9 cellular contexts compared by ENCODE assay signal in the genomic region with DNA sequence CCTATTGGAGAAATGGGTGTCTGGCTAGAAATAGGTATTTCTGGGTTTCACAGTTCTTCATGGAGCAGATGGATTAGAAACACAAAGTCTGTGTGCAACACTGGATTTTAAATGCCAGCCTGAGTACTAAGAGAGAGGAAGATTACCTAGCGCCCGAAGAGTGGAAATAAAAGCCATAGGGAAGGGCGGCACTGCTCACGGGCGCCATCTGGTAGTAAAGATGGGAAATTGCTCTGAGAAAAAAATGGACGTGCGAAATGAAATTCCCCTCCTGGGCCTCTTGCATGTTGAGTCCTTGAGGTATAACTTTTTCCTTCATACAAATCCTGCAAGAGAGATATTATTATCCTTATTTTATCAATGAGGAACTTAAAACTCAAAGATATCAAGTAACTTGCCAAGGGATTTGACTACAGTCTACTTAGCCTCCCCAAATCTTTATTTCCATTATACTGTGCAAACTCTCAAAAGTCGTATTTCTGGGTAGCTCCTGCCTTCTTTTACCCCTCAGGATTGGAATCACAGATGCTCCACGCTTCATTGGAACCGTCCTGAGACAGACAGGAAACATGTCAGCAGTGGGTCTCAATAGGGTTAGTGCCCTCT.
DNase-seq lines count a peak whose midpoint lies in the region; ATAC-seq and TF ChIP-seq lines count a peak whose summit lies in the region.
"Had no signal": no experiment of that assay in that cellular context is flagged by ENCODE, and none has a peak within 500 bp of the region (broad histone marks: within the 10 kb centered on the region; RNA-seq: fewer than 3 reads in every experiment).

No MANE protein-coding gene starts in this region.

- H3K27ac Mint-ChIP-seq in activated CD8-positive, alpha-beta T cell treated with anti-CD3 and anti-CD28 coated beads, Interleukin-2, amount 10 ng/mL, durations not matched to agents 7 days and 5 days, result no peak overlapping the region
- peak overlapping the region in 2 of 9 donors; percentile 11 to 53 for H3K27ac Mint-ChIP-seq in naive thymus-derived CD4-positive, alpha-beta T cell
- H3K27ac Mint-ChIP-seq: activated naive CD4-positive, alpha-beta T cell treated with anti-CD3 and anti-CD28 coated beads, Interleukin-2, amount 50 U/mL, for 72 hours had no signal

- no peaks in the 10 kb centered on the region for H3K36me3 ChIP-seq in GM06990 (ENCODE audit: control insufficient read depth, insufficient read depth, low read length)
- no peaks in the 10 kb centered on the region for H3K36me3 ChIP-seq in naive thymus-derived CD4-positive, alpha-beta T cell (ENCODE audit: control insufficient read depth in 2 of 3, insufficient read depth in 3 of 3, low read length in 3 of 3)
- H3K36me3 ChIP-seq in upper lobe of right lung, result no peaks in the 10 kb centered on the region

- peaks cover 9% of the 10 kb centered on the region for H3K36me3 Mint-ChIP-seq in activated CD8-positive, alpha-beta T cell treated with anti-CD3 and anti-CD28 coated beads, Interleukin-2, amount 10 ng/mL, durations not matched to agents 7 days and 5 days (ENCODE audit: low read depth)
- H3K36me3 Mint-ChIP-seq in naive thymus-derived CD4-positive, alpha-beta T cell, result peaks cover 0 to 18% (median 0%) of the 10 kb centered on the region in 5 donors

- H3K4me1 ChIP-seq in naive thymus-derived CD4-positive, alpha-beta T cell (ENCODE audit: control insufficient read depth in 2 of 2, insufficient read depth in 2 of 2, low read length in 2 of 2), result peaks cover 0 to 7% of the 10 kb centered on the region in 2 donors
- no peaks in the 10 kb centered on the region for H3K4me1 ChIP-seq in upper lobe of right lung

- POLR2A ChIA-PET in activated CD8-positive, alpha-beta T cell treated with anti-CD3 and anti-CD28 coated beads, Interleukin-2, amount 10 ng/mL, durations not matched to agents 7 days and 5 days (lab: Charles Lee), result no interaction called here
- POLR2A ChIA-PET in naive thymus-derived CD4-positive, alpha-beta T cell (lab: Charles Lee), result interaction anchor here (0.6 kb wide), 1 partner anchor 167 kb away, joined by 3 read pairs; no protein-coding TSS in a partner anchor

- TF ChIP-seq CTCF in GM06990 (IDR thresholded peaks at IDR 0.05; ENCODE audit: insufficient read depth, low read length, poor library complexity, severe bottlenecking) (peak; percentile 88), epithelial cell of proximal tubule (conservative IDR thresholded peaks at IDR 0.05; ENCODE audit: low read depth, low read length) (peak; percentile 89), upper lobe of right lung (IDR thresholded peaks at IDR 0.05) (peak; percentile 93)

- H3K4me1 Mint-ChIP-seq in activated CD8-positive, alpha-beta T cell treated with anti-CD3 and anti-CD28 coated beads, Interleukin-2, amount 10 ng/mL, durations not matched to agents 7 days and 5 days (ENCODE audit: low read depth), result peaks cover 65% of the 10 kb centered on the region
- H3K4me1 Mint-ChIP-seq in naive thymus-derived CD4-positive, alpha-beta T cell, result peaks cover 0 to 61% (median 7%) of the 10 kb centered on the region in 7 donors

- CTCF ChIA-PET in activated CD8-positive, alpha-beta T cell treated with anti-CD3 and anti-CD28 coated beads, Interleukin-2, amount 10 ng/mL, durations not matched to agents 7 days and 5 days (lab: Charles Lee), result interaction anchor here (0.7 to 6.2 kb wide), 23 partner anchors 8 to 374 kb away, joined by 3 to 57 read pairs (median 4); partner anchors contain the start of gene MMD
- CTCF ChIA-PET in naive thymus-derived CD4-positive, alpha-beta T cell (lab: Charles Lee), result interaction anchor here (1.0 to 2.5 kb wide), 5 partner anchors 8 to 357 kb away, joined by 3 to 9 read pairs (median 8); no protein-coding TSS in a partner anchor

- intact Hi-C loops in naive thymus-derived CD4-positive, alpha-beta T cell (cut with micrococcal nuclease), result loop anchor here (1.0 to 10.0 kb wide), 6 partner anchors 52 to 356 kb away; partner anchors contain the start of gene HLF (in 1 of the 2)
- intact Hi-C loops in upper lobe of right lung (cut with DNase I), result no loop called here

- H3K27me3 ChIP-seq in GM06990 (replicated peaks; ENCODE audit: control insufficient read depth, insufficient read depth, low read length) (no peaks in the 10 kb centered on the region), upper lobe of right lung (no peaks in the 10 kb centered on the region)
- no peaks in the 10 kb centered on the region for H3K27me3 ChIP-seq in naive thymus-derived CD4-positive, alpha-beta T cell (ENCODE audit: control insufficient read depth in 2 of 2, insufficient read depth in 2 of 2, low read length in 2 of 2)

- DNase-seq in GM06990 (ENCODE audit: extremely low read depth, insufficient read length), result no peak
- peak; percentile 21 for DNase-seq in NCI-H748 (lab: John Stamatoyannopoulos, UW; ENCODE audit: unreplicated experiment)
- DNase-seq in activated CD8-positive, alpha-beta T cell treated with anti-CD3 and anti-CD28 coated beads, Interleukin-2, amount 10 ng/mL, durations not matched to agents 7 days and 5 days, result peak; percentile 62
- DNase-seq in epithelial cell of proximal tubule (ENCODE audit: low read depth), result no peak
- DNase-seq in naive thymus-derived CD4-positive, alpha-beta T cell, result peak in 7 of 9 donors; percentile 8 to 36 (median 32)
- no peak for DNase-seq in upper lobe of right lung

- no peak overlapping the region for H3K27ac ChIP-seq in naive thymus-derived CD4-positive, alpha-beta T cell (ENCODE audit: low read depth, low read length)
- H3K27ac ChIP-seq in upper lobe of right lung, result no peak overlapping the region

- no peak overlapping the region for H3K4me3 Mint-ChIP-seq in activated CD8-positive, alpha-beta T cell treated with anti-CD3 and anti-CD28 coated beads, Interleukin-2, amount 10 ng/mL, durations not matched to agents 7 days and 5 days
- H3K4me3 Mint-ChIP-seq in naive thymus-derived CD4-positive, alpha-beta T cell, result peak overlapping the region in 6 of 10 donors; percentile 20 to 61 (median 41)

- H3K4me3 ChIP-seq in GM06990 (replicated peaks; ENCODE audit: low read depth, low read length) (no peak overlapping the region), epithelial cell of proximal tubule (ENCODE audit: low read depth, low read length) (no peak overlapping the region), upper lobe of right lung (no peak overlapping the region)
- no peak overlapping the region for H3K4me3 ChIP-seq in naive thymus-derived CD4-positive, alpha-beta T cell (ENCODE audit: low read length)

- ATAC-seq in HG03342 (IDR thresholded peaks at IDR 0.05; ENCODE audit: unreplicated experiment), result peak; percentile 69
- ATAC-seq in activated CD8-positive, alpha-beta T cell treated with anti-CD3 and anti-CD28 coated beads, Interleukin-2, amount 10 ng/mL, durations not matched to agents 7 days and 5 days, result no peak
- peak; percentile 71 for ATAC-seq in naive thymus-derived CD4-positive, alpha-beta T cell
- ATAC-seq in upper lobe of right lung, result peak; percentile 89
- no peak for ATAC-seq in GM19455 (IDR thresholded peaks at IDR 0.05; ENCODE audit: unreplicated experiment)
- ATAC-seq: activated naive CD4-positive, alpha-beta T cell treated with anti-CD3 and anti-CD28 coated beads, Interleukin-2, amount 50 U/mL, for 72 hours had no signal

- no peaks in the 10 kb centered on the region for H3K9me3 ChIP-seq in naive thymus-derived CD4-positive, alpha-beta T cell (ENCODE audit: control insufficient read depth in 2 of 3, low read length in 3 of 3)
- H3K9me3 ChIP-seq in upper lobe of right lung, result no peaks in the 10 kb centered on the region

- H3K9me3 Mint-ChIP-seq in activated CD8-positive, alpha-beta T cell treated with anti-CD3 and anti-CD28 coated beads, Interleukin-2, amount 10 ng/mL, durations not matched to agents 7 days and 5 days (ENCODE audit: insufficient read depth), result no peaks in the 10 kb centered on the region
- peaks cover 0 to 11% (median 2%) of the 10 kb centered on the region in 11 donors for H3K9me3 Mint-ChIP-seq in naive thymus-derived CD4-positive, alpha-beta T cell

- no peaks in the 10 kb centered on the region for H3K27me3 Mint-ChIP-seq in activated CD8-positive, alpha-beta T cell treated with anti-CD3 and anti-CD28 coated beads, Interleukin-2, amount 10 ng/mL, durations not matched to agents 7 days and 5 days (ENCODE audit: low read depth)
- peaks cover 0 to 10% (median 7%) of the 10 kb centered on the region in 5 donors for H3K27me3 Mint-ChIP-seq in naive thymus-derived CD4-positive, alpha-beta T cell

Comparison
In these comparisons a context has a peak if more than half of its experiments do, and no peak if none do; other contexts are left out.
1. DNase-seq: peak in NCI-H748 (single experiment), activated CD8-positive, alpha-beta T cell treated with anti-CD3 and anti-CD28 coated beads, Interleukin-2, amount 10 ng/mL, durations not matched to agents 7 days and 5 days (single experiment) and naive thymus-derived CD4-positive, alpha-beta T cell (7 of 9); none in GM06990 (single experiment), epithelial cell of proximal tubule (single experiment) and upper lobe of right lung (single experiment).
2. ATAC-seq: peak in HG03342 (single experiment), naive thymus-derived CD4-positive, alpha-beta T cell (single experiment) and upper lobe of right lung (single experiment); none in activated CD8-positive, alpha-beta T cell treated with anti-CD3 and anti-CD28 coated beads, Interleukin-2, amount 10 ng/mL, durations not matched to agents 7 days and 5 days (single experiment) and GM19455 (single experiment).
3. Peak in every context shown above with its lines, with median percentiles within 50 percentile points of each other: CTCF ChIP-seq.